8 cellular contexts compared by ENCODE assay signal in the genomic region with DNA sequence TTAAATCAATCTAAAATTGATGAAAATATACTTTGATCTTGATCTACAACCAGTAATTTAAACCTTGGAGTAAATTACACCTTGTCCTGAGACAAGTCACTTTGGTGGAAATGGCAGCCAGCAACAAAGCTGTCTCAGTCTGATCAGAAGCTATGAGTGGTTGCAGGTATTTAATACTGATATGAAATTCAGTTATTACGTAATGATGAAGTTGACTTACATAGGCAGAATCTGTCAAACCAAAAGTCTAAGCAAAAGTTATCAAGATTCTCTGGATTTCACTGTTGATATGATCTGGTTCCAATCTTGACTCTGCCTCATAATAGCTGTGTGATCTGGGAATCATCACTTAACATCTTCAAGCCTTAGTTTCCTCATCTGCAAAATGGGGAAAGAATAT. TPM values are rescaled to one million over a fixed set of nuclear protein-coding genes. Genes with fewer than 3 reads are reported as not detected.
"Had no signal": no experiment of that assay in that cellular context is flagged by ENCODE, and none has a peak within 500 bp of the region (broad histone marks: within the 10 kb centered on the region; RNA-seq: fewer than 3 reads in every experiment).

No MANE protein-coding gene starts in this region.

- H3K9ac ChIP-seq: KMS-11 had no signal

- H3K27ac ChIP-seq: HL-60, KMS-11 had no signal

- H3K4me2 ChIP-seq: KMS-11 had no signal

- FAIRE-seq: HTR-8/SVneo had no signal

- DNase-seq: Kasumi-1, KBM-7, KG1 had no signal

RNA-seq across cellular contexts. Expression of gene GSTA5, which starts 27.6 kb away (rescaled TPM):
- total RNA-seq: HT1080 had no signal
- polyA plus RNA-seq: IgD-negative memory B cell had no signal

RNA-seq across cellular contexts. Expression of gene GSTA3, which starts 41.3 kb away (rescaled TPM):
- total RNA-seq: HT1080 had no signal
- polyA plus RNA-seq: IgD-negative memory B cell had no signal
